Comparison of ENCODE assay signal across 8 cellular contexts in the genomic region with DNA sequence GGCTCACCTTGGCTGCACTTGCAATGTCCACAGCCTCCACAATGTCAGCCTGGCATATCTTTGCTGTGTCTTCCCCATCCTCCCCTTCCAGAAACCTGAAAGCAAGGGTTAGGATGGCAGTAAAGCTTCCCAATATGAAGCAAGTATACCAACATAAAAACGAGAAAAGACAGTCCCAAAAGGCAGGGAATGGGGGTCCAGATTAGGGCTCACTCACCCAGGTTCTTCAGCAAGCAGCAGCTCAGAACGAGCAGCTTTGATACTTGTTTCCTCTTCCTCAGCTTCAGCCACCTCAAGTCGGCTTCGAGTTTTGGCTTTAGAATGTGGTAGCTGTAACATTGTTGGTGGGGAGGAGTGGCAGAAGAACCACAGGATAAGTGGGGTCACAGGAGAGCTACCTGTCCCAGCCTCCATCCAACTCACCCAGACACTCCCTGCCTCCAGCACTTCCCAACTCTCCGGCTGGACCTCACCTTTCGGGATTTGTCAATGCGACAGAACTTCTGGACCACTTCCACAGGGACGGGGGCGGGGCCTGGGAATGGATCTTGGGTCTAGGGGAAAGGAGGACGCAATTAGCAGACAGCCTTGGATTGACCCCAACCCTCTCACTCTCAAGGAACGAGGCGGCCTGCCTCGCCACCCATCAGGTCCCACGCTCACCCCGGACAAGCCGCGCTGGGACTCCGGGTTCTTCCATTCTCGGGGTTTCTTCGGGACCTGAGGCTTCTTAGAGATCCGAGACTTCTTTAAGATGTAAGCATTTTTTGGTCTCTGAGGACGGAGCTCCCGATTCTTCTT. TPM values are rescaled to one million over a fixed set of nuclear protein-coding genes. Genes with fewer than 3 reads are reported as not detected.
DNase-seq lines count a peak whose midpoint lies in the region; ATAC-seq and TF ChIP-seq lines count a peak whose summit lies in the region.

No MANE protein-coding gene starts in this region.

- H3K9me3 Mint-ChIP-seq in activated T-cell treated with anti-CD3 and anti-CD28 coated beads, Interleukin-2, amount 50 U/mL, for 4 hours: no peaks in the 10 kb centered on the region
- H3K9me3 Mint-ChIP-seq in type B pancreatic cell: no peaks in the 10 kb centered on the region

- intact Hi-C loops in right lobe of liver (cut with DNase I): no loop called here

- H3K9me3 ChIP-seq in adipocyte (ENCODE audit: control insufficient read depth, low read length): no peaks in the 10 kb centered on the region
- no peaks in the 10 kb centered on the region for H3K9me3 ChIP-seq in right lobe of liver

- peak overlapping the region; percentile 92 for H3K9ac ChIP-seq in adipocyte (ENCODE audit: low read length)

- peak overlapping the region; percentile 98 for H3K4me3 ChIP-seq in adipocyte (ENCODE audit: low read length)
- peak overlapping the region; percentile 79 to 94 (median 91) for H3K4me3 ChIP-seq in right lobe of liver

- peaks cover 38% of the 10 kb centered on the region for H3K4me1 Mint-ChIP-seq in activated T-cell treated with anti-CD3 and anti-CD28 coated beads, Interleukin-2, amount 50 U/mL, for 4 hours (ENCODE audit: low read depth)
- H3K4me1 Mint-ChIP-seq in type B pancreatic cell (ENCODE audit: unreplicated experiment): peaks cover 22% of the 10 kb centered on the region

- no peak for DNase-seq in activated T-cell treated with anti-CD3 and anti-CD28 coated beads, Interleukin-2, amount 50 U/mL, for 4 hours
- DNase-seq in activated T-cell treated with anti-CD3 and anti-CD28 coated beads for 4 hours (no peak), adipocyte (ENCODE audit: low read depth) (no peak), right lobe of liver (peak in 1 of 3 donors; percentile 49), type B pancreatic cell (ENCODE audit: extremely low spot score, unreplicated experiment) (no peak), DMS53 treated with DMSO at 0.1 percent for 48 hours (lab: John Stamatoyannopoulos, UW; ENCODE audit: unreplicated experiment) (no peak), EL (no peak), NCI-H2171 (lab: John Stamatoyannopoulos, UW) (no peak)

- peaks cover 37% of the 10 kb centered on the region for H3K36me3 Mint-ChIP-seq in activated T-cell treated with anti-CD3 and anti-CD28 coated beads, Interleukin-2, amount 50 U/mL, for 4 hours (ENCODE audit: insufficient read depth)
- H3K36me3 Mint-ChIP-seq in type B pancreatic cell: peaks cover 13% of the 10 kb centered on the region

- TF ChIP-seq POLR2A in right lobe of liver (IDR thresholded peaks at IDR 0.05): no peak

- peak overlapping the region; percentile 98 for H3K4me3 Mint-ChIP-seq in activated T-cell treated with anti-CD3 and anti-CD28 coated beads, Interleukin-2, amount 50 U/mL, for 4 hours
- H3K4me3 Mint-ChIP-seq in type B pancreatic cell: peak overlapping the region; percentile 99

- no peak for ATAC-seq in activated T-cell treated with anti-CD3 and anti-CD28 coated beads, Interleukin-2, amount 50 U/mL, for 4 hours
- ATAC-seq in right lobe of liver: no peak

- peak overlapping the region in 2 of 3 donors; percentile 69 to 72 for H3K27ac ChIP-seq in right lobe of liver

- WGBS in right lobe of liver (ENCODE audit: insufficient coverage, low coverage, low lambda C conversion rate, missing lambda C conversion rate): 10% methylated on average over 23 of the region's 23 CpGs

- TF ChIP-seq CTCF in right lobe of liver (IDR thresholded peaks at IDR 0.05): no peak
- TF ChIP-seq CTCF in type B pancreatic cell (conservative IDR thresholded peaks at IDR 0.05): no peak

- peaks cover 49% of the 10 kb centered on the region for H3K36me3 ChIP-seq in adipocyte (ENCODE audit: control insufficient read depth, insufficient read depth, low read length, severe bottlenecking)
- peaks cover 0 to 49% (median 12%) of the 10 kb centered on the region in 4 donors for H3K36me3 ChIP-seq in right lobe of liver

- no peaks in the 10 kb centered on the region for H3K27me3 Mint-ChIP-seq in activated T-cell treated with anti-CD3 and anti-CD28 coated beads, Interleukin-2, amount 50 U/mL, for 4 hours (ENCODE audit: low read depth)
- H3K27me3 Mint-ChIP-seq in type B pancreatic cell: no peaks in the 10 kb centered on the region

- peaks cover 15% of the 10 kb centered on the region for H3K4me1 ChIP-seq in adipocyte (ENCODE audit: control insufficient read depth, insufficient read depth, low read length)
- peaks cover 0 to 16% (median 8%) of the 10 kb centered on the region in 4 donors for H3K4me1 ChIP-seq in right lobe of liver

- peak overlapping the region; percentile 92 for H3K27ac Mint-ChIP-seq in type B pancreatic cell

- H3K27me3 ChIP-seq in adipocyte (replicated peaks; ENCODE audit: control insufficient read depth, insufficient read depth, low read length) (no peaks in the 10 kb centered on the region), right lobe of liver (no peaks in the 10 kb centered on the region)

RNA-seq across cellular contexts. Expression of gene WDR46, which starts 0.7 kb away (rescaled TPM):
- total RNA-seq in activated T-cell treated with anti-CD3 and anti-CD28 coated beads, Interleukin-2, amount 50 U/mL, for 4 hours: 100 to 1,000 TPM; 188 to 198 (median 197) TPM
- total RNA-seq in right lobe of liver (10 to 100 TPM; 13.1 to 35.2 (median 23.9) TPM), type B pancreatic cell (ENCODE audit: low replicate concordance) (53.1 and 67.4 TPM in 2 replicates)

RNA-seq across cellular contexts. Expression of gene PFDN6, which starts 1.1 kb away (rescaled TPM):
- total RNA-seq in activated T-cell treated with anti-CD3 and anti-CD28 coated beads, Interleukin-2, amount 50 U/mL, for 4 hours: 100 to 1,000 TPM; 153 to 157 (median 153) TPM
- total RNA-seq in right lobe of liver: 10 to 100 TPM; 23.8 to 35.2 (median 27.5) TPM
- total RNA-seq in type B pancreatic cell (ENCODE audit: low replicate concordance): 52.9 and 54.5 TPM in 2 replicates

RNA-seq across cellular contexts. Expression of gene RGL2, which starts 10.4 kb away (rescaled TPM):
- total RNA-seq in activated T-cell treated with anti-CD3 and anti-CD28 coated beads, Interleukin-2, amount 50 U/mL, for 4 hours: 10 to 100 TPM; 11.6 to 15.8 (median 15.4) TPM
- total RNA-seq in right lobe of liver (10 to 100 TPM; 15.1 to 30.6 (median 23.3) TPM), type B pancreatic cell (ENCODE audit: low replicate concordance) (128 and 176 TPM in 2 replicates)

RNA-seq across cellular contexts. Expression of gene B3GALT4, which starts 11.4 kb away (rescaled TPM):
- total RNA-seq in activated T-cell treated with anti-CD3 and anti-CD28 coated beads, Interleukin-2, amount 50 U/mL, for 4 hours: 1 to 10 TPM; 2.6 to 3.8 (median 3.7) TPM
- 1 to 10 TPM in 4 of 6 experiments, under 1 TPM in 2; 0.79 to 1.7 (median 1.4) TPM for total RNA-seq in right lobe of liver
- total RNA-seq in type B pancreatic cell (ENCODE audit: low replicate concordance): 10.1 and 22.2 TPM in 2 replicates

RNA-seq across cellular contexts. Expression of gene RPS18, which starts 16.5 kb away (rescaled TPM):
- total RNA-seq in activated T-cell treated with anti-CD3 and anti-CD28 coated beads, Interleukin-2, amount 50 U/mL, for 4 hours: 1,000 to 10,000 TPM; 4,231 to 4,415 (median 4,409) TPM
- total RNA-seq in right lobe of liver (100 to 1,000 TPM; 504 to 932 (median 612) TPM), type B pancreatic cell (ENCODE audit: low replicate concordance) (3,043 and 3,480 TPM in 2 replicates)
